In genomic region chr2:129923265-129924141, GRCh38 we compare ENCODE assay signal across 9 cellular contexts. TPM values are rescaled to one million over a fixed set of nuclear protein-coding genes. Genes with fewer than 3 reads are reported as not detected.
DNase-seq lines count a peak whose midpoint lies in the region; ATAC-seq and TF ChIP-seq lines count a peak whose summit lies in the region.
"Had no signal": no experiment of that assay in that cellular context is flagged by ENCODE, and none has a peak within 500 bp of the region (broad histone marks: within the 10 kb centered on the region; RNA-seq: fewer than 3 reads in every experiment).

No MANE protein-coding gene starts in this region.

- TF ChIP-seq POLR2A in esophagus squamous epithelium (IDR thresholded peaks at IDR 0.05) = no peak

- peak; percentile 21 to 24 for ATAC-seq in natural killer cell treated with Interleukin-12 subunit alpha and Interleukin-12 subunit beta and Interleukin-15 and Interleukin-18, amount 100 ng/mL, for 72 hours
- ATAC-seq in HG02623 (IDR thresholded peaks at IDR 0.05; ENCODE audit: unreplicated experiment) = no peak

- intact Hi-C loops in esophagus squamous epithelium (cut with DNase I) = no loop called here

- peaks cover 0 to 12% (median 9%) of the 10 kb centered on the region in 3 donors for H3K9me3 ChIP-seq in esophagus squamous epithelium

- H3K4me1 Mint-ChIP-seq in natural killer cell treated with Interleukin-12 subunit alpha and Interleukin-12 subunit beta and Interleukin-15 and Interleukin-18, amount 100 ng/mL, for 72 hours (ENCODE audit: low read depth in 2 of 2) = no peaks in the 10 kb centered on the region
- H3K4me1 Mint-ChIP-seq: central memory CD8-positive, alpha-beta T cell had no signal

- H3K4me3 Mint-ChIP-seq in natural killer cell treated with Interleukin-12 subunit alpha and Interleukin-12 subunit beta and Interleukin-15 and Interleukin-18, amount 100 ng/mL, for 72 hours = no peak overlapping the region
- H3K4me3 Mint-ChIP-seq: central memory CD8-positive, alpha-beta T cell had no signal

- DNase-seq in activated CD4-positive, alpha-beta T cell treated with anti-CD3 and anti-CD28 coated beads for 48 hours = peak; percentile 42
- no peak for DNase-seq in activated CD4-positive, alpha-beta T cell treated with anti-CD3 and anti-CD28 coated beads, Interleukin-2, amount 50 U/mL, for 1 hour
- DNase-seq in NAMALWA (ENCODE audit: low spot score) (peak; percentile 59), SKM-1 treated with dmso at 0.1 percent for 144 hours (lab: John Stamatoyannopoulos, UW; ENCODE audit: unreplicated experiment) (peak; percentile 46), esophagus squamous epithelium (lab: John Stamatoyannopoulos, UW) (no peak)
- no peak for DNase-seq in natural killer cell treated with Interleukin-12 subunit alpha and Interleukin-12 subunit beta and Interleukin-15 and Interleukin-18, amount 100 ng/mL, for 72 hours (ENCODE audit: low spot score)
- no peak for DNase-seq in central memory CD4-positive, alpha-beta T cell

- peaks cover 24 to 58% of the 10 kb centered on the region in 2 donors for H3K27me3 Mint-ChIP-seq in natural killer cell treated with Interleukin-12 subunit alpha and Interleukin-12 subunit beta and Interleukin-15 and Interleukin-18, amount 100 ng/mL, for 72 hours

- peaks cover 0 to 47% (median 0%) of the 10 kb centered on the region in 4 donors for H3K27me3 ChIP-seq in esophagus squamous epithelium

- peaks cover 0 to 13% (median 4%) of the 10 kb centered on the region in 3 donors for H3K4me1 ChIP-seq in esophagus squamous epithelium

- WGBS in esophagus squamous epithelium, 2 donors = 3 to 24% methylated on average over 7 to 8 of the region's 30 CpGs

- peak overlapping the region; percentile 8 to 27 (median 12) for H3K4me3 ChIP-seq in esophagus squamous epithelium

- H3K36me3 Mint-ChIP-seq in natural killer cell treated with Interleukin-12 subunit alpha and Interleukin-12 subunit beta and Interleukin-15 and Interleukin-18, amount 100 ng/mL, for 72 hours = peaks cover 10% of the 10 kb centered on the region

- H3K9me3 Mint-ChIP-seq in natural killer cell treated with Interleukin-12 subunit alpha and Interleukin-12 subunit beta and Interleukin-15 and Interleukin-18, amount 100 ng/mL, for 72 hours = peaks cover 3% of the 10 kb centered on the region

- H3K27ac ChIP-seq in esophagus squamous epithelium = no peak overlapping the region

- no peak overlapping the region for H3K27ac Mint-ChIP-seq in natural killer cell treated with Interleukin-12 subunit alpha and Interleukin-12 subunit beta and Interleukin-15 and Interleukin-18, amount 100 ng/mL, for 72 hours

- H3K36me3 ChIP-seq in esophagus squamous epithelium = no peaks in the 10 kb centered on the region

- peak in 3 of 6 experiments; percentile 35 to 48 (median 45) for TF ChIP-seq CTCF in esophagus squamous epithelium (IDR thresholded peaks at IDR 0.05)

RNA-seq across cellular contexts. Expression of gene RAB6C, which starts 56.0 kb away (rescaled TPM):
- total RNA-seq in esophagus squamous epithelium = not detected
- not detected for total RNA-seq in natural killer cell treated with Interleukin-12 subunit alpha and Interleukin-12 subunit beta and Interleukin-15 and Interleukin-18, amount 100 ng/mL, for 72 hours

Comparison
In these comparisons a context has a peak if more than half of its experiments do, and no peak if none do; other contexts are left out.
1. DNase-seq: peak in activated CD4-positive, alpha-beta T cell treated with anti-CD3 and anti-CD28 coated beads for 48 hours (single experiment), NAMALWA (single experiment) and SKM-1 treated with dmso at 0.1 percent for 144 hours (single experiment); none in activated CD4-positive, alpha-beta T cell treated with anti-CD3 and anti-CD28 coated beads, Interleukin-2, amount 50 U/mL, for 1 hour (single experiment), esophagus squamous epithelium (single experiment), natural killer cell treated with Interleukin-12 subunit alpha and Interleukin-12 subunit beta and Interleukin-15 and Interleukin-18, amount 100 ng/mL, for 72 hours (single experiment) and central memory CD4-positive, alpha-beta T cell (single experiment).